In the genomic region with DNA sequence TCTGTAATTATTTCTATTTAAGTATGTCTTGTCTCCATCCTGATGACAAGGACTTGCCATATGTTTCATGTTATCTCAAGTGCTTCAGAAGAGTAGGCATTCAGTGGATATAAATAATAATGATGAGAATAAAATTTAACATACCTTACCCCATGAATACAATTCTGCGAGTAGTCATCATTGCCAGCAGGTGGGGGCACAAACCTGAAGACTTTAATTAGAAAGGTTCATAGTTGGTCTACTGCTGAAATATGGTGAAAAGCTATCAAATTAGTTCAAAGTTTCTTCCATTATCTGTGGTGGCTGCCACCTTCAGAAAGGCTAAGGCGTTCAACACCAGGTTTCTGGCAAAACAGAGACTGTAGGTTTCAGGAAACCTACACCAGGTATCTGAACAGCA, we compare ENCODE assay signal across 21 cellular contexts.
DNase-seq lines count a peak whose midpoint lies in the region; ATAC-seq, FAIRE-seq and TF ChIP-seq lines count a peak whose summit lies in the region.
"Had no signal": no experiment of that assay in that cellular context is flagged by ENCODE, and none has a peak within 500 bp of the region (broad histone marks: within the 10 kb centered on the region; RNA-seq: fewer than 3 reads in every experiment).

No MANE protein-coding gene starts in this region.

- H3K4me3 ChIP-seq in mammary epithelial cell (replicated peaks in 1 of 3; ENCODE audit: insufficient read depth in 1 of 3, low read depth in 2 of 3, low read length in 3 of 3) (no peak overlapping the region), epithelial cell of proximal tubule (ENCODE audit: low read depth, low read length) (no peak overlapping the region), retinal pigment epithelial cell (ENCODE audit: low read length) (no peak overlapping the region)
- H3K4me3 ChIP-seq: GM23248 had no signal

- dilution Hi-C loops in mammary epithelial cell (cut with HindIII; ENCODE audit: low sequenced_read_pairs) = no loop called here

- no peak overlapping the region for H3K9ac ChIP-seq in mammary epithelial cell (ENCODE audit: insufficient read depth, low read length)
- H3K9ac ChIP-seq: GM23248, KMS-11, SK-N-SH had no signal

- no peak for FAIRE-seq in H54 (lab: Jason Lieb, UNC)
- FAIRE-seq: G401.6, HepG2 had no signal

- peaks cover 32% of the 10 kb centered on the region for H3K79me2 ChIP-seq in mammary epithelial cell (ENCODE audit: insufficient read depth, low read length)

- H3K4me1 ChIP-seq in mammary epithelial cell (ENCODE audit: insufficient read depth, low read length) = peaks cover 25% of the 10 kb centered on the region

- TF ChIP-seq POLR2A in H54 (IDR thresholded peaks at IDR 0.05; ENCODE audit: low read depth, low read length) = no peak

- H3K9me3 ChIP-seq in mammary epithelial cell (replicated peaks; ENCODE audit: insufficient read depth, low read length) = no peaks in the 10 kb centered on the region
- H3K9me3 ChIP-seq: SK-N-SH had no signal

- no peaks in the 10 kb centered on the region for H3K27me3 ChIP-seq in mammary epithelial cell (ENCODE audit: insufficient read depth, low read length)

- POLR2A ChIA-PET in MCF 10A (lab: Yijun Ruan, JAX) = no interaction called here

- no peaks in the 10 kb centered on the region for H3K36me3 Mint-ChIP-seq in MCF 10A (ENCODE audit: insufficient read depth, unreplicated experiment)

- no peak for ATAC-seq in GM21717 (IDR thresholded peaks at IDR 0.05; ENCODE audit: unreplicated experiment)
- ATAC-seq: HepG2 had no signal

- no TSS peak for BruUV-seq in MCF 10A (replicated peaks; lab: Mats Ljungman, UMichigan)
- BruUV-seq in mammary epithelial cell (replicated peaks; lab: Mats Ljungman, UMichigan) = no TSS peak

- no peak overlapping the region for H3K4me3 Mint-ChIP-seq in MCF 10A (ENCODE audit: unreplicated experiment)

- intact Hi-C loops in MCF 10A (cut with micrococcal nuclease) = loop anchor here (5.0 kb wide), 2 partner anchors 362 to 677 kb away; no protein-coding TSS in a partner anchor
- intact Hi-C loops in mammary epithelial cell (cut with micrococcal nuclease) = loop anchor here (1.0 to 5.0 kb wide), 3 partner anchors 302 to 364 kb away; a partner anchor contains a TSS

- in situ Hi-C loops in mammary epithelial cell (cut with MboI; ENCODE audit: low sequenced_read_pairs in 2 of 2) = no loop called here

- no peaks in the 10 kb centered on the region for H3K9me3 Mint-ChIP-seq in MCF 10A (ENCODE audit: unreplicated experiment)

- H3K4me2 ChIP-seq in mammary epithelial cell (ENCODE audit: insufficient read depth, low read depth, low read length) = no peak overlapping the region
- H3K4me2 ChIP-seq: KMS-11, SK-N-SH had no signal

- no peak overlapping the region for H2AFZ ChIP-seq in mammary epithelial cell (ENCODE audit: low read depth, low read length)
- H2AFZ ChIP-seq: GM23248 had no signal

- no CpG with 5 or more reads among the region's 2 CpGs for WGBS in mammary epithelial cell (ENCODE audit: low coverage, missing lambda C conversion rate)

- TF ChIP-seq CTCF in MCF 10A (IDR thresholded peaks at IDR 0.05; ENCODE audit: unreplicated experiment) = no peak
- TF ChIP-seq CTCF in mammary epithelial cell (conservative IDR thresholded peaks at IDR 0.05 in 1 of 2, IDR thresholded peaks at IDR 0.05 in 1 of 2; ENCODE audit: extremely low read depth in 1 of 2, insufficient read depth in 1 of 2, low read depth in 1 of 2, low read length in 2 of 2) = no peak
- peak; percentile 46 for TF ChIP-seq CTCF in epithelial cell of proximal tubule (conservative IDR thresholded peaks at IDR 0.05; ENCODE audit: low read depth, low read length)
- peak; percentile 20 for TF ChIP-seq CTCF in retinal pigment epithelial cell (conservative IDR thresholded peaks at IDR 0.05; ENCODE audit: low read depth, low read length)

- no peak overlapping the region for H3K27ac Mint-ChIP-seq in MCF 10A (ENCODE audit: low read depth, unreplicated experiment)

- peaks cover 2% of the 10 kb centered on the region for H4K20me1 ChIP-seq in mammary epithelial cell (ENCODE audit: insufficient read depth, low read length)

- peaks cover 2% of the 10 kb centered on the region for H3K36me3 ChIP-seq in mammary epithelial cell (ENCODE audit: insufficient read depth, low read length)

- no peak overlapping the region for H3K27ac ChIP-seq in mammary epithelial cell (ENCODE audit: insufficient read depth, low read depth, low read length)
- H3K27ac ChIP-seq: 22Rv1, GM23248, KMS-11 had no signal

- H3K27me3 Mint-ChIP-seq in MCF 10A (ENCODE audit: insufficient read depth, unreplicated experiment) = no peaks in the 10 kb centered on the region

- CTCF ChIA-PET in MCF 10A (lab: Yijun Ruan, JAX) = interaction anchor here (0.6 to 1.4 kb wide), 3 partner anchors 49 to 177 kb away, joined by 3 to 7 read pairs (median 3); no protein-coding TSS in a partner anchor
- CTCF ChIA-PET in mammary epithelial cell (lab: Charles Lee; ENCODE audit: low non-redundant PET) = no interaction called here

- peaks cover 11% of the 10 kb centered on the region for H3K4me1 Mint-ChIP-seq in MCF 10A (ENCODE audit: insufficient read depth, unreplicated experiment)

- DNase-seq in MCF 10A (ENCODE audit: unreplicated experiment) (peak; percentile 18), mammary epithelial cell (no peak), NCI-H524 treated with DMSO at 0.1 percent for 48 hours (lab: John Stamatoyannopoulos, UW) (peak; percentile 49), epithelial cell of proximal tubule (ENCODE audit: low read depth) (no peak), retinal pigment epithelial cell (ENCODE audit: low read depth) (no peak), H54 (ENCODE audit: insufficient read length, low spot score) (no peak)
- no peak for DNase-seq in activated CD4-positive, alpha-beta T cell treated with anti-CD3 and anti-CD28 coated beads for 4 hours
- DNase-seq: DMS 273 treated with DMSO at 0.1 percent for 48 hours, GM23248, HCEC 1CT, NCI-H1105 treated with DMSO at 0.1 percent for 48 hours, NCI-H187, NCI-H2107, NCI-H345, SHP77, SK-N-SH had no signal

Comparison
In these comparisons a context has a peak if more than half of its experiments do, and no peak if none do; other contexts are left out.
1. DNase-seq: peak in MCF 10A (single experiment) and NCI-H524 treated with DMSO at 0.1 percent for 48 hours (single experiment); none in mammary epithelial cell (single experiment), epithelial cell of proximal tubule (single experiment), retinal pigment epithelial cell (single experiment), activated CD4-positive, alpha-beta T cell treated with anti-CD3 and anti-CD28 coated beads for 4 hours (0 of 2) and H54 (single experiment).
2. CTCF ChIP-seq: peak in epithelial cell of proximal tubule (single experiment) and retinal pigment epithelial cell (single experiment); none in MCF 10A (single experiment) and mammary epithelial cell (0 of 2).